1 cellular context compared by ENCODE assay signal in genomic region chr1:42316292-42316691, GRCh38.
TF ChIP-seq lines count a peak whose summit lies in the region.

No MANE protein-coding gene starts in this region.

TF ChIP-seq in HepG2, 621 proteins besides CTCF, POLR2A, EP300 and RAD21 (continued from another document):
- TF ChIP-seq PATZ1 (CRISPR knock-in tag; IDR thresholded peaks at IDR 0.05) (no peak), ATAD3A (CRISPR knock-in tag; IDR thresholded peaks at IDR 0.05) (no peak), ZNF160 (CRISPR knock-in tag; IDR thresholded peaks at IDR 0.05) (no peak), ZNF232 (CRISPR knock-in tag; IDR thresholded peaks at IDR 0.05; ENCODE audit: borderline replicate concordance) (no peak)
TF ChIP-seq in HepG2: peak in this region for 7.
